16 cellular contexts compared by ENCODE assay signal in genomic region chr2:88283886-88284511, GRCh38.
A peak's percentile ranks its signal among the peaks of the same experiment; 100 is the strongest.
DNase-seq lines count a peak whose midpoint lies in the region; ATAC-seq and TF ChIP-seq lines count a peak whose summit lies in the region.
"Had no signal": no experiment of that assay in that cellular context is flagged by ENCODE, and none has a peak within 500 bp of the region (broad histone marks: within the 10 kb centered on the region; RNA-seq: fewer than 3 reads in every experiment).

No MANE protein-coding gene starts in this region.

- H3K27ac Mint-ChIP-seq in CD14-positive monocyte, result no peak overlapping the region
- no peak overlapping the region for H3K27ac Mint-ChIP-seq in osteocyte (ENCODE audit: unreplicated experiment)
- H3K27ac Mint-ChIP-seq: CD8-positive, alpha-beta T cell had no signal

- H3K4me3 Mint-ChIP-seq in CD14-positive monocyte (peak overlapping the region; percentile 47 to 48), osteocyte (ENCODE audit: unreplicated experiment) (no peak overlapping the region)
- H3K4me3 Mint-ChIP-seq: CD8-positive, alpha-beta T cell had no signal

- H3K4me3 ChIP-seq in H7 (ENCODE audit: insufficient read depth, low read depth, low read length), result no peak overlapping the region
- H3K4me3 ChIP-seq in gastroesophageal sphincter, result no peak overlapping the region
- H3K4me3 ChIP-seq in lower lobe of right lung, result no peak overlapping the region
- H3K4me3 ChIP-seq: BLaER1, GM12878, GM23248, HAP-1 had no signal

- DNase-seq in CD14-positive monocyte (ENCODE audit: low spot score) (no peak), H7 (peak; percentile 53), foreskin keratinocyte (no peak), osteocyte (ENCODE audit: extremely low spot score, unreplicated experiment) (peak; percentile 84), NCI-H446 treated with DMSO at 0.1 percent for 48 hours (lab: John Stamatoyannopoulos, UW) (no peak), NCI-H69 (lab: John Stamatoyannopoulos, UW) (no peak), lower lobe of right lung (no peak)
- DNase-seq: 8988T; Calu3; CD8-positive, alpha-beta T cell; DMS79 treated with DMSO at 0.1 percent for 48 hours; GM23248 had no signal

- H3K4me1 ChIP-seq in foreskin keratinocyte, result no peaks in the 10 kb centered on the region
- H3K4me1 ChIP-seq in gastroesophageal sphincter, result no peaks in the 10 kb centered on the region
- no peaks in the 10 kb centered on the region for H3K4me1 ChIP-seq in lower lobe of right lung
- H3K4me1 ChIP-seq: BLaER1, HAP-1 had no signal

- TF ChIP-seq POLR2A in gastroesophageal sphincter (IDR thresholded peaks at IDR 0.05), result no peak

- ATAC-seq in foreskin keratinocyte (peak; percentile 22), gastroesophageal sphincter (no peak), lower lobe of right lung (no peak)
- ATAC-seq: CD8-positive, alpha-beta T cell had no signal

- H3K36me3 ChIP-seq in H7 (replicated peaks; ENCODE audit: control insufficient read depth, insufficient read depth, low read length), result no peaks in the 10 kb centered on the region
- no peaks in the 10 kb centered on the region for H3K36me3 ChIP-seq in gastroesophageal sphincter
- H3K36me3 ChIP-seq in lower lobe of right lung, result no peaks in the 10 kb centered on the region
- H3K36me3 ChIP-seq: BLaER1, HAP-1 had no signal

- TF ChIP-seq EP300 in gastroesophageal sphincter (IDR thresholded peaks at IDR 0.05), result no peak

- no CpG with 5 or more reads among the region's 42 CpGs for WGBS in gastroesophageal sphincter (ENCODE audit: low coverage in 1 of 2), 2 donors

- H3K27me3 ChIP-seq in H7 (ENCODE audit: control insufficient read depth, insufficient read depth, low read length), result no peaks in the 10 kb centered on the region
- H3K27me3 ChIP-seq in foreskin keratinocyte, result peaks cover 31% of the 10 kb centered on the region
- peaks cover 27% of the 10 kb centered on the region for H3K27me3 ChIP-seq in gastroesophageal sphincter
- peaks cover 25% of the 10 kb centered on the region for H3K27me3 ChIP-seq in lower lobe of right lung (ENCODE audit: low read depth)

- intact Hi-C loops in CD14-positive monocyte (cut with micrococcal nuclease), result no loop called here
- intact Hi-C loops in lower lobe of right lung (cut with DNase I), result no loop called here

- TF ChIP-seq CTCF in CD14-positive monocyte (IDR thresholded peaks at IDR 0.05) (no peak), foreskin keratinocyte (conservative IDR thresholded peaks at IDR 0.05) (no peak), osteocyte (IDR thresholded peaks at IDR 0.05) (no peak), gastroesophageal sphincter (IDR thresholded peaks at IDR 0.05) (no peak), lower lobe of right lung (IDR thresholded peaks at IDR 0.05) (no peak)

- H3K27ac ChIP-seq in foreskin keratinocyte (no peak overlapping the region), gastroesophageal sphincter (no peak overlapping the region), lower lobe of right lung (no peak overlapping the region)
- H3K27ac ChIP-seq: BLaER1, GM23248 had no signal

- no peaks in the 10 kb centered on the region for H3K36me3 Mint-ChIP-seq in CD14-positive monocyte
- H3K36me3 Mint-ChIP-seq in osteocyte (ENCODE audit: unreplicated experiment), result no peaks in the 10 kb centered on the region
- H3K36me3 Mint-ChIP-seq: CD8-positive, alpha-beta T cell had no signal

- peaks cover 5 to 20% (median 6%) of the 10 kb centered on the region in 3 donors for H3K27me3 Mint-ChIP-seq in CD14-positive monocyte (ENCODE audit: low read depth in 3 of 3)
- H3K27me3 Mint-ChIP-seq in osteocyte (ENCODE audit: unreplicated experiment), result no peaks in the 10 kb centered on the region

- H3K9me3 ChIP-seq in gastroesophageal sphincter, result no peaks in the 10 kb centered on the region
- no peaks in the 10 kb centered on the region for H3K9me3 ChIP-seq in lower lobe of right lung
- H3K9me3 ChIP-seq: HAP-1 had no signal

- H3K9me3 Mint-ChIP-seq in CD14-positive monocyte (peaks cover 0 to 8% (median 1%) of the 10 kb centered on the region in 7 donors), osteocyte (ENCODE audit: unreplicated experiment) (no peaks in the 10 kb centered on the region)
- H3K9me3 Mint-ChIP-seq: CD8-positive, alpha-beta T cell had no signal

- peaks cover 10% of the 10 kb centered on the region for H3K4me1 Mint-ChIP-seq in CD14-positive monocyte
- H3K4me1 Mint-ChIP-seq in osteocyte (ENCODE audit: unreplicated experiment), result no peaks in the 10 kb centered on the region

Comparison
In these comparisons a context has a peak if more than half of its experiments do, and no peak if none do; other contexts are left out.
1. DNase-seq: peak in H7 (single experiment) and osteocyte (single experiment); none in CD14-positive monocyte (single experiment), foreskin keratinocyte (0 of 2), NCI-H446 treated with DMSO at 0.1 percent for 48 hours (single experiment), NCI-H69 (single experiment) and lower lobe of right lung (single experiment).